15 cellular contexts compared by ENCODE assay signal in genomic region chr11:125344846-125345705, GRCh38.
DNase-seq lines count a peak whose midpoint lies in the region; ATAC-seq, FAIRE-seq and TF ChIP-seq lines count a peak whose summit lies in the region.
"Had no signal": no experiment of that assay in that cellular context is flagged by ENCODE, and none has a peak within 500 bp of the region (broad histone marks: within the 10 kb centered on the region; RNA-seq: fewer than 3 reads in every experiment).

No MANE protein-coding gene starts in this region.

- BruUV-seq in HepG2 (replicated peaks; lab: Mats Ljungman, UMichigan) = no TSS peak

- H3K27ac ChIP-seq in HepG2 (ENCODE audit: extremely low read length, insufficient read depth, low read length) (no peak overlapping the region), thyroid gland (peak overlapping the region; percentile 14 to 77 (median 63))
- H3K27ac ChIP-seq: colonic mucosa, SJSA1, VCaP had no signal

- in situ Hi-C loops in HepG2 (cut with HindIII; ENCODE audit: extremely low pct_ligation_motif_present, low pct_unique_long_range_greater_than_20kb) = loop anchor here (5.0 to 10.0 kb wide), 2 partner anchors 178 to 390 kb away; partner anchors contain the start of gene CCDC15

- no peak for FAIRE-seq in HepG2 (lab: Jason Lieb, UNC)

- WGBS in HepG2 (ENCODE audit: low lambda C conversion rate) = 49% methylated on average over 10 of the region's 12 CpGs
- 80 to 81% methylated on average over 12 of the region's 12 CpGs for WGBS in thyroid gland, 2 donors

- H3K79me2 ChIP-seq in HepG2 (ENCODE audit: insufficient read depth, low read length) = no peaks in the 10 kb centered on the region

- H3K4me2 ChIP-seq in HepG2 (ENCODE audit: low read depth, low read length) = no peak overlapping the region

- H3K9me3 Mint-ChIP-seq in chondrocyte (ENCODE audit: low read depth) (no peaks in the 10 kb centered on the region), osteocyte (ENCODE audit: unreplicated experiment) (no peaks in the 10 kb centered on the region)
- H3K9me3 Mint-ChIP-seq: activated naive CD4-positive, alpha-beta T cell treated with anti-CD3 and anti-CD28 coated beads for 36 hours; CD8-positive, alpha-beta memory T cell had no signal

- TF ChIP-seq EP300 in HepG2 (IDR thresholded peaks at IDR 0.05; ENCODE audit: low read depth in 2 of 2, low read length in 2 of 2) (no peak), HepG2 (CRISPR knock-in tag; IDR thresholded peaks at IDR 0.05; ENCODE audit: borderline replicate concordance) (no peak)

- TF ChIP-seq CTCF in chondrocyte (IDR thresholded peaks at IDR 0.05) (no peak), HepG2 (CRISPR knock-in tag; IDR thresholded peaks at IDR 0.05) (no peak), osteocyte (IDR thresholded peaks at IDR 0.05) (no peak), thyroid gland (IDR thresholded peaks at IDR 0.05) (no peak)

- POLR2A ChIA-PET in HepG2 (lab: Yijun Ruan, JAX) = no interaction called here

- no peaks in the 10 kb centered on the region for H3K4me1 ChIP-seq in HepG2 (ENCODE audit: insufficient read depth, low read length)
- peaks cover 23 to 52% of the 10 kb centered on the region in 2 donors for H3K4me1 ChIP-seq in thyroid gland
- H3K4me1 ChIP-seq: colonic mucosa, SJSA1 had no signal

- no peak for ATAC-seq in HepG2

- no peak overlapping the region for H3K4me3 Mint-ChIP-seq in chondrocyte (ENCODE audit: unreplicated experiment)
- no peak overlapping the region for H3K4me3 Mint-ChIP-seq in osteocyte (ENCODE audit: unreplicated experiment)
- H3K4me3 Mint-ChIP-seq: activated naive CD4-positive, alpha-beta T cell treated with anti-CD3 and anti-CD28 coated beads for 36 hours; T-helper 17 cell had no signal

- H4K20me1 ChIP-seq in HepG2 (ENCODE audit: insufficient read depth, low read length) = no peaks in the 10 kb centered on the region

- intact Hi-C loops in HepG2 (cut with micrococcal nuclease; ENCODE audit: unreplicated experiment) (loop anchor here (1.0 kb wide), 1 partner anchor 181 kb away; the partner anchor contains the start of gene PKNOX2), thyroid gland (cut with DNase I) (loop anchor here (5.0 kb wide), 1 partner anchor 183 kb away; the partner anchor contains the start of gene PKNOX2)

- peaks cover 5 to 54% of the 10 kb centered on the region in 2 experiments; a peak in 3 of 5 replicates for H3K27me3 ChIP-seq in HepG2 (ENCODE audit: control insufficient read depth in 1 of 2, insufficient read depth in 2 of 2, low read length in 2 of 2)
- H3K27me3 ChIP-seq in thyroid gland = no peaks in the 10 kb centered on the region
- H3K27me3 ChIP-seq: colonic mucosa, ovary, SJSA1 had no signal

- H3K36me3 ChIP-seq in HepG2 (replicated peaks in 1 of 2; ENCODE audit: control insufficient read depth in 1 of 2, insufficient read depth in 2 of 2, low read length in 2 of 2) (no peaks in the 10 kb centered on the region), thyroid gland (no peaks in the 10 kb centered on the region)
- H3K36me3 ChIP-seq: colonic mucosa, HAP-1, ovary, SJSA1 had no signal

- H3K4me3 ChIP-seq in HepG2 (replicated peaks in 1 of 3; ENCODE audit: insufficient read depth in 1 of 3, low read depth in 2 of 3, low read length in 3 of 3) (no peak overlapping the region), thyroid gland (replicated peaks in 1 of 3) (no peak overlapping the region)
- H3K4me3 ChIP-seq: colonic mucosa, HAP-1, ovary, SJSA1 had no signal

- H2AFZ ChIP-seq in HepG2 (ENCODE audit: low read length) = no peak overlapping the region

- peaks cover 82% of the 10 kb centered on the region for H3K4me1 Mint-ChIP-seq in chondrocyte (ENCODE audit: low read depth)
- peaks cover 85% of the 10 kb centered on the region for H3K4me1 Mint-ChIP-seq in osteocyte (ENCODE audit: unreplicated experiment)

- TF ChIP-seq POLR2A in HepG2 (IDR thresholded peaks at IDR 0.05; ENCODE audit: insufficient read depth in 1 of 2, low read depth in 2 of 2, low read length in 2 of 2) (no peak), thyroid gland (IDR thresholded peaks at IDR 0.05) (no peak)

- H3K9me3 ChIP-seq in HepG2 (ENCODE audit: low read length) (no peaks in the 10 kb centered on the region), thyroid gland (no peaks in the 10 kb centered on the region)
- H3K9me3 ChIP-seq: colonic mucosa, HAP-1, ovary, SJSA1 had no signal

- no peaks in the 10 kb centered on the region for H3K36me3 Mint-ChIP-seq in chondrocyte (ENCODE audit: low read depth)
- H3K36me3 Mint-ChIP-seq in osteocyte (ENCODE audit: unreplicated experiment) = peaks cover 7% of the 10 kb centered on the region
- H3K36me3 Mint-ChIP-seq: CD8-positive, alpha-beta memory T cell had no signal

- H3K9ac ChIP-seq in HepG2 (ENCODE audit: insufficient read depth, low read depth, low read length) = no peak overlapping the region

- peak overlapping the region; percentile 86 for H3K27ac Mint-ChIP-seq in chondrocyte (ENCODE audit: unreplicated experiment)
- H3K27ac Mint-ChIP-seq in osteocyte (ENCODE audit: unreplicated experiment) = peak overlapping the region; percentile 97
- H3K27ac Mint-ChIP-seq: activated naive CD4-positive, alpha-beta T cell treated with anti-CD3 and anti-CD28 coated beads for 36 hours; T-helper 17 cell had no signal

- TF ChIP-seq RAD21 in HepG2 (CRISPR knock-in tag; IDR thresholded peaks at IDR 0.05) = no peak

- CTCF ChIA-PET in HepG2 (lab: Yijun Ruan, JAX; ENCODE audit: low intra/inter-chr PET ratio, low total read pairs) = interaction anchor here (1.6 to 1.7 kb wide), 2 partner anchors 180 to 254 kb away, joined by 5 to 8 read pairs; partner anchors contain the start of gene PKNOX2

- DNase-seq in chondrocyte (ENCODE audit: low spot score) (no peak), HepG2 (ENCODE audit: low spot score) (no peak), osteocyte (ENCODE audit: extremely low spot score, unreplicated experiment) (no peak), thyroid gland (no peak), NCI-H1436 (lab: John Stamatoyannopoulos, UW) (no peak), NAMALWA (ENCODE audit: low spot score) (no peak), GM03348 (ENCODE audit: low spot score) (no peak)

- H3K27me3 Mint-ChIP-seq in chondrocyte (ENCODE audit: low read depth) (no peaks in the 10 kb centered on the region), osteocyte (ENCODE audit: unreplicated experiment) (no peaks in the 10 kb centered on the region)

TF ChIP-seq in HepG2, 621 proteins besides CTCF, POLR2A, EP300 and RAD21:
- no peak for TF ChIP-seq ZSCAN20 (CRISPR knock-in tag; IDR thresholded peaks at IDR 0.05; ENCODE audit: borderline replicate concordance)
- 0 out of 2 replicates have a peak, but pooled peaks have one; percentile 17 for TF ChIP-seq MNT (IDR thresholded peaks at IDR 0.05)
